Comparison of ENCODE assay signal across 1 cellular context in genomic region chr10:69439350-69439739, GRCh38.
TF ChIP-seq lines count a peak whose summit lies in the region.

No MANE protein-coding gene starts in this region.

TF ChIP-seq in HepG2, 621 proteins besides CTCF, POLR2A, EP300 and RAD21:
- TF ChIP-seq ONECUT2 (CRISPR knock-in tag; IDR thresholded peaks at IDR 0.05) (no peak), ZMYM3 (CRISPR knock-in tag; IDR thresholded peaks at IDR 0.05) (no peak), ZMYM4 (CRISPR knock-in tag; IDR thresholded peaks at IDR 0.05) (no peak)
- TF ChIP-seq, protein P1, sequence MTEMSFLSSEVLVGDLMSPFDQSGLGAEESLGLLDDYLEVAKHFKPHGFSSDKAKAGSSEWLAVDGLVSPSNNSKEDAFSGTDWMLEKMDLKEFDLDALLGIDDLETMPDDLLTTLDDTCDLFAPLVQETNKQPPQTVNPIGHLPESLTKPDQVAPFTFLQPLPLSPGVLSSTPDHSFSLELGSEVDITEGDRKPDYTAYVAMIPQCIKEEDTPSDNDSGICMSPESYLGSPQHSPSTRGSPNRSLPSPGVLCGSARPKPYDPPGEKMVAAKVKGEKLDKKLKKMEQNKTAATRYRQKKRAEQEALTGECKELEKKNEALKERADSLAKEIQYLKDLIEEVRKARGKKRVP (CRISPR knock-in tag; IDR thresholded peaks at IDR 0.05): no peak
